8 cellular contexts compared by ENCODE assay signal in genomic region chr17:77233635-77234334, GRCh38.
DNase-seq lines count a peak whose midpoint lies in the region; ATAC-seq and TF ChIP-seq lines count a peak whose summit lies in the region.

No MANE protein-coding gene starts in this region.

- ATAC-seq in esophagus mucosa (peak; percentile 91), GM19023 (IDR thresholded peaks at IDR 0.05; ENCODE audit: unreplicated experiment) (no peak), GM19324 (IDR thresholded peaks at IDR 0.05; ENCODE audit: low FRiP score, unreplicated experiment) (no peak)
- peak; percentile 51 for ATAC-seq in stimulated activated naive CD8-positive, alpha-beta T cell treated with anti-CD3 and anti-CD28 coated beads, Interleukin-15, Interleukin-2, amounts not matched to agents 100 U/mL and 50 U/mL, for 24 hours

- no peak overlapping the region for H2AFZ ChIP-seq in PC-9

- peak overlapping the region; percentile 46; the same call in 1 of the 2 replicates for H3K27ac ChIP-seq in PC-9

- intact Hi-C loops in PC-9 (cut with micrococcal nuclease; ENCODE audit: unreplicated experiment), result no loop called here

- no peaks in the 10 kb centered on the region for H3K9me2 ChIP-seq in PC-9 (ENCODE audit: insufficient read depth)

- TF ChIP-seq CTCF in PC-9 (conservative IDR thresholded peaks at IDR 0.05), result no peak

- POLR2A ChIA-PET in PC-9 (lab: Charles Lee; ENCODE audit: unreplicated experiment), result interaction anchor here (0.5 kb wide), 1 partner anchor 46 kb away, joined by 23 read pairs; no protein-coding TSS in a partner anchor

- H3K4me2 ChIP-seq in PC-9, result no peak overlapping the region

- no peaks in the 10 kb centered on the region for H4K20me1 ChIP-seq in PC-9 (ENCODE audit: insufficient read depth)

- CTCF ChIA-PET in PC-9 (lab: Charles Lee), result no interaction called here

- DNase-seq in activated CD8-positive, alpha-beta memory T cell treated with anti-CD3 and anti-CD28 coated beads, Interleukin-2, amount 50 U/mL, for 48 hours, result peak; percentile 63
- DNase-seq in activated CD8-positive, alpha-beta memory T cell treated with anti-CD3 and anti-CD28 coated beads, Interleukin-2, amount 50 U/mL, for 4 hours, result no peak
- DNase-seq in PC-9, result peak in 1 of 2 experiments; percentile 49
- no peak for DNase-seq in stimulated activated naive CD8-positive, alpha-beta T cell treated with anti-CD3 and anti-CD28 coated beads, Interleukin-15, Interleukin-2, amounts not matched to agents 100 U/mL and 50 U/mL, for 24 hours
- no peak for DNase-seq in iPS-NIHi11 (ENCODE audit: low spot score)

- no peaks in the 10 kb centered on the region for H3K36me3 ChIP-seq in PC-9 (ENCODE audit: low read depth)

- peaks cover 4% of the 10 kb centered on the region; the same call in 1 of the 2 replicates for H3K9me3 ChIP-seq in PC-9 (ENCODE audit: insufficient read depth, low read depth)

- no peaks in the 10 kb centered on the region for H3K27me3 ChIP-seq in PC-9 (ENCODE audit: insufficient read depth, low read depth)

- H3F3A ChIP-seq in PC-9 (ENCODE audit: insufficient read depth, low read depth), result no peaks in the 10 kb centered on the region

- H3K4me1 ChIP-seq in PC-9 (replicated peaks; ENCODE audit: insufficient read depth), result no peaks in the 10 kb centered on the region

- H3K4me3 ChIP-seq in PC-9, result no peak overlapping the region

- H3K79me2 ChIP-seq in PC-9 (ENCODE audit: low read depth), result no peaks in the 10 kb centered on the region

- BruUV-seq in PC-9 (replicated peaks; lab: Mats Ljungman, UMichigan), result no TSS peak

Comparison
In these comparisons a context has a peak if more than half of its experiments do, and no peak if none do; other contexts are left out.
1. ATAC-seq: peak in esophagus mucosa (single experiment) and stimulated activated naive CD8-positive, alpha-beta T cell treated with anti-CD3 and anti-CD28 coated beads, Interleukin-15, Interleukin-2, amounts not matched to agents 100 U/mL and 50 U/mL, for 24 hours (single experiment); none in GM19023 (single experiment) and GM19324 (single experiment).